ENCODE assay signal across 18 cellular contexts in the genomic region with DNA sequence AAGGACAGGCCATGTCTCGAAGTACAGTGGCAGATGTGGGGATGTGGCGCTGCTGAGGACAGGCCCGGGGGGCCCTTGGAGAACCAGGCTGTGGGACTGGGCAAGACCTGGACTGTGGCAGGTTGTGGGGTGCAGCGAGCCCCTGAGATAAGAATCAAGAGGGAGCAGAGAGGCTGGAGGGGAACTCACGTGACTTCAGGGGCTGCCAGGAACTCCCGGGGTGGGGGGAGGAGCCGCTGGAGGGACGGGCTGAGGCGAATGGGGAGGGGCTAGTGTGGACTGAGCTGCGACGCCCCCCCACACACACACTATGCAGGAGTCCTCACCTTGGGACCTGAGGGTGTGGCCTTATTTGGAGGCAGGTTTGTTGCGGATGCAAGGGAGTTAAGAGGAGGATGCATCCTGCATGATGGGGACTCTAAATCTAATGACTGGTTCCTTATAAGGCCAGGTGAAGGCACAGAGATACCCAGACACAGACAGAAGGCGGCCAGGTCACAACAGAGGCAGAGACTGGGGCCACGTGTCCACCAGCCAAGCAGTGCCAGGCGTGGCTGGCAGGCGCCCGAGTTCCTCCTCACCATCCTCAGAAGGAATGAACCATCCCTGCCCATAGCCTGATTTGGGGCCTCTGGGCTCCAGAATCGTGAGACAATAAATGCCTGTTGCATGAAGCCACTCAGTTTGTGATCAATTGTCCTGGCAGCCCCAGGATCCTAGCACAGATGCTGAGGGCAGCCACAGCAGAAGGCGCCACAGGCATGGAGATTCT. TPM values are rescaled to one million over a fixed set of nuclear protein-coding genes. Genes with fewer than 3 reads are reported as not detected.
DNase-seq lines count a peak whose midpoint lies in the region; ATAC-seq and TF ChIP-seq lines count a peak whose summit lies in the region.
"Had no signal": no experiment of that assay in that cellular context is flagged by ENCODE, and none has a peak within 500 bp of the region (broad histone marks: within the 10 kb centered on the region; RNA-seq: fewer than 3 reads in every experiment).

No MANE protein-coding gene starts in this region.

- H3K27me3 Mint-ChIP-seq in nephron progenitor cell (ENCODE audit: low read depth, poor library complexity), result peaks cover 3% of the 10 kb centered on the region
- H3K27me3 Mint-ChIP-seq: activated naive CD8-positive, alpha-beta T cell treated with anti-CD3 and anti-CD28 coated beads, Interleukin-2, amount 50 U/mL, for 24 hours; stimulated activated naive CD8-positive, alpha-beta T cell treated with anti-CD3 and anti-CD28 coated beads, Interleukin-15, amount 100 ng/mL, for 72 hours had no signal

- no peak for TF ChIP-seq POLR2A in adrenal gland (IDR thresholded peaks at IDR 0.05)

- TF ChIP-seq CTCF in dorsolateral prefrontal cortex (IDR thresholded peaks at IDR 0.05 in 54 of 56, conservative IDR thresholded peaks at IDR 0.05 in 2 of 56; ENCODE audit: low read depth in 1 of 56, partially characterized antibody in 56 of 56) (no peak), nephron progenitor cell (IDR thresholded peaks at IDR 0.05) (no peak), adrenal gland (IDR thresholded peaks at IDR 0.05) (no peak)

- peaks cover 29% of the 10 kb centered on the region for H3K79me2 ChIP-seq in GM23248 (ENCODE audit: insufficient read depth)

- H3K27me3 ChIP-seq in dorsolateral prefrontal cortex (no peaks in the 10 kb centered on the region), adrenal gland (no peaks in the 10 kb centered on the region), GM23248 (replicated peaks; ENCODE audit: insufficient read depth) (no peaks in the 10 kb centered on the region)
- H3K27me3 ChIP-seq: right lobe of liver, uterus had no signal

- H3K9ac ChIP-seq in GM23248, result no peak overlapping the region

- H3K4me3 ChIP-seq in dorsolateral prefrontal cortex, result no peak overlapping the region
- H3K4me3 ChIP-seq in adrenal gland, result no peak overlapping the region
- no peak overlapping the region for H3K4me3 ChIP-seq in GM23248
- H3K4me3 ChIP-seq: right lobe of liver, uterus had no signal

- H2AFZ ChIP-seq in GM23248, result no peak overlapping the region

- peaks cover 24% of the 10 kb centered on the region for H3K4me1 Mint-ChIP-seq in nephron progenitor cell

- no peaks in the 10 kb centered on the region for H4K20me1 ChIP-seq in GM23248 (ENCODE audit: insufficient read depth)

- H3K36me3 ChIP-seq in adrenal gland (replicated peaks in 1 of 2) (no peaks in the 10 kb centered on the region), GM23248 (ENCODE audit: low read depth) (no peaks in the 10 kb centered on the region)
- H3K36me3 ChIP-seq: right lobe of liver, uterus had no signal

- H3K9me3 Mint-ChIP-seq in nephron progenitor cell, result no peaks in the 10 kb centered on the region
- H3K9me3 Mint-ChIP-seq: activated naive CD8-positive, alpha-beta T cell treated with anti-CD3 and anti-CD28 coated beads, Interleukin-2, amount 50 U/mL, for 24 hours; activated T-helper 2 cell treated with anti-CD3 and anti-CD28 coated beads, Interferon-gamma antibody, Interleukin-2, Interleukin-4, amounts not matched to agents 10 μg/mL and 5 μg/mL and 100 μg/mL, durations not matched to agents 14 hours and 24 hours and 36 hours; CD8-positive, alpha-beta T cell; stimulated activated naive CD8-positive, alpha-beta T cell treated with anti-CD3 and anti-CD28 coated beads, Interleukin-15, amount 100 ng/mL, for 72 hours had no signal

- peak overlapping the region; percentile 61 for H3K27ac Mint-ChIP-seq in nephron progenitor cell
- H3K27ac Mint-ChIP-seq: activated naive CD8-positive, alpha-beta T cell treated with anti-CD3 and anti-CD28 coated beads, Interleukin-2, amount 50 U/mL, for 24 hours; activated T-helper 2 cell treated with anti-CD3 and anti-CD28 coated beads, Interferon-gamma antibody, Interleukin-2, Interleukin-4, amounts not matched to agents 10 μg/mL and 5 μg/mL and 100 μg/mL, durations not matched to agents 14 hours and 24 hours and 36 hours; CD8-positive, alpha-beta T cell had no signal

- in situ Hi-C loops in GM23248 (cut with MboI), result loop anchor here (10.0 kb wide), 1 partner anchor 172 kb away; no protein-coding TSS in a partner anchor

- H3K4me3 Mint-ChIP-seq in nephron progenitor cell, result no peak overlapping the region
- H3K4me3 Mint-ChIP-seq: activated naive CD8-positive, alpha-beta T cell treated with anti-CD3 and anti-CD28 coated beads, Interleukin-2, amount 50 U/mL, for 24 hours; CD8-positive, alpha-beta T cell; stimulated activated naive CD8-positive, alpha-beta T cell treated with anti-CD3 and anti-CD28 coated beads, Interleukin-15, amount 100 ng/mL, for 72 hours had no signal

- H3F3A ChIP-seq in GM23248 (ENCODE audit: insufficient read depth), result no peaks in the 10 kb centered on the region

- ATAC-seq in HG03097 (IDR thresholded peaks at IDR 0.05; ENCODE audit: low FRiP score, unreplicated experiment), result no peak
- ATAC-seq: activated CD4-positive, CD25-positive, alpha-beta regulatory T cell treated with anti-CD3 and anti-CD28 coated beads, Interleukin-2, amount 50 U/mL, for 24 hours; activated naive CD8-positive, alpha-beta T cell treated with anti-CD3 and anti-CD28 coated beads, Interleukin-2, amount 50 U/mL, for 24 hours; CD8-positive, alpha-beta T cell; right lobe of liver; stimulated activated naive CD8-positive, alpha-beta T cell treated with anti-CD3 and anti-CD28 coated beads, Interleukin-15, amount 100 ng/mL, for 72 hours had no signal

- 53 to 75% (median 64%) methylated on average over 13 to 19 of the region's 19 CpGs for WGBS in adrenal gland, 4 donors
- WGBS in GM23248 (ENCODE audit: low coverage in 1 of 2, low lambda C conversion rate in 2 of 2, missing lambda C conversion rate in 2 of 2), 2 experiments, result 64 to 68% methylated on average over 14 to 19 of the region's 19 CpGs

- no peak overlapping the region for H3K4me2 ChIP-seq in GM23248 (ENCODE audit: unreplicated experiment)

- H3K9me3 ChIP-seq in adrenal gland (replicated peaks in 1 of 3) (no peaks in the 10 kb centered on the region), GM23248 (ENCODE audit: low read depth) (no peaks in the 10 kb centered on the region)
- H3K9me3 ChIP-seq: right lobe of liver, uterus had no signal

- H3K9me2 ChIP-seq in GM23248 (ENCODE audit: insufficient read depth), result no peaks in the 10 kb centered on the region

- peaks cover 8% of the 10 kb centered on the region for H3K36me3 Mint-ChIP-seq in nephron progenitor cell (ENCODE audit: low read depth)

- H3K4me1 ChIP-seq in adrenal gland (replicated peaks in 1 of 2) (peaks cover 9 to 22% of the 10 kb centered on the region in 2 donors), GM23248 (ENCODE audit: insufficient read depth) (peaks cover 5% of the 10 kb centered on the region)

- DNase-seq in DMS 273 (lab: John Stamatoyannopoulos, UW; ENCODE audit: unreplicated experiment) (peak; percentile 62), NCI-H2171 treated with DMSO at 0.1 percent for 48 hours (lab: John Stamatoyannopoulos, UW) (peak; percentile 45), dorsolateral prefrontal cortex (peak in 2 of 10 donors; percentile 50 to 84), nephron progenitor cell (no peak), adrenal gland (no peak), GM23248 (no peak)
- DNase-seq in stimulated activated CD4-positive, alpha-beta T cell treated with anti-CD3 and anti-CD28 coated beads, Interleukin-15, amount 100 ng/mL, for 24 hours, result no peak
- DNase-seq: activated naive CD8-positive, alpha-beta T cell treated with anti-CD3 and anti-CD28 coated beads, Interleukin-2, amount 50 U/mL, for 24 hours; CD8-positive, alpha-beta T cell; KBM-7; kidney glomerular epithelial cell; NCI-H2081; right lobe of liver; stimulated activated naive CD8-positive, alpha-beta T cell treated with anti-CD3 and anti-CD28 coated beads, Interleukin-15, amount 100 ng/mL, for 72 hours; uterus had no signal

- intact Hi-C loops in dorsolateral prefrontal cortex (cut with DNase I) (loop anchor here (5.0 to 10.0 kb wide), 2 partner anchors 185 to 292 kb away; a partner anchor contains a TSS), adrenal gland (cut with DNase I) (loop anchor here (5.0 kb wide), 2 partner anchors 170 to 175 kb away; no protein-coding TSS in a partner anchor)

- H3K27ac ChIP-seq in dorsolateral prefrontal cortex, result peak overlapping the region in 35 of 59 donors; percentile 5 to 74 (median 43)
- H3K27ac ChIP-seq in adrenal gland, result peak overlapping the region in 1 of 5 donors; percentile 26
- H3K27ac ChIP-seq in GM23248, result no peak overlapping the region
- H3K27ac ChIP-seq: right lobe of liver, uterus had no signal

RNA-seq across cellular contexts. Expression of a gene that starts 21.2 kb away (rescaled TPM):
- total RNA-seq in dorsolateral prefrontal cortex (10 to 100 TPM; 18.6 to 56.8 (median 38.8) TPM), adrenal gland (10 to 100 TPM in 6 of 8 donors, 1 to 10 TPM in 2; 9.5 to 13.6 (median 12.3) TPM)
- polyA plus RNA-seq in adrenal gland (1 to 10 TPM; 1.4 to 3.5 (median 2.7) TPM), GM23248 (2016; fragmentation: Nextera tagmentation; extraction: Ambion mirVana) (11.4 and 12.4 TPM in 2 replicates)
- total RNA-seq in GM23248 (2014; rRNA removed; shearing (Covaris generic)), result 5.9 and 8.6 TPM in 2 replicates

RNA-seq across cellular contexts. Expression of a gene that starts 38.0 kb away (rescaled TPM):
- total RNA-seq in dorsolateral prefrontal cortex (1,000 to 10,000 TPM; 1,366 to 3,291 (median 2,449) TPM), adrenal gland (1,000 to 10,000 TPM; 1,803 to 3,893 (median 2,465) TPM)
- polyA plus RNA-seq in adrenal gland (1,000 to 10,000 TPM; 3,628 to 7,592 (median 4,346) TPM), GM23248 (2016; fragmentation: Nextera tagmentation; extraction: Ambion mirVana) (15,990 and 16,462 TPM in 2 replicates)
- total RNA-seq in GM23248 (2014; rRNA removed; shearing (Covaris generic)), result 4,032 and 4,079 TPM in 2 replicates

Comparison
In these comparisons a context has a peak if more than half of its experiments do, and no peak if none do; other contexts are left out.
1. DNase-seq: peak in DMS 273 (single experiment) and NCI-H2171 treated with DMSO at 0.1 percent for 48 hours (single experiment); none in nephron progenitor cell (single experiment), stimulated activated CD4-positive, alpha-beta T cell treated with anti-CD3 and anti-CD28 coated beads, Interleukin-15, amount 100 ng/mL, for 24 hours (single experiment), adrenal gland (0 of 7) and GM23248 (single experiment).